21 cellular contexts compared by ENCODE assay signal in genomic region chr1:186429017-186429416, GRCh38. TPM values are rescaled to one million over a fixed set of nuclear protein-coding genes. Genes with fewer than 3 reads are reported as not detected.
DNase-seq lines count a peak whose midpoint lies in the region; FAIRE-seq and TF ChIP-seq lines count a peak whose summit lies in the region.
"Had no signal": no experiment of that assay in that cellular context is flagged by ENCODE, and none has a peak within 500 bp of the region (broad histone marks: within the 10 kb centered on the region; RNA-seq: fewer than 3 reads in every experiment).

No MANE protein-coding gene starts in this region.

- no peaks in the 10 kb centered on the region for H3K36me3 ChIP-seq in H1 (ENCODE audit: control insufficient read depth in 2 of 4, insufficient read depth in 4 of 4, low read length in 3 of 4)
- H3K36me3 ChIP-seq: BE2C had no signal

- H2BK20ac ChIP-seq in H1 (ENCODE audit: low read length) = no peak overlapping the region

- no peak overlapping the region for H2BK5ac ChIP-seq in H1 (ENCODE audit: low read depth, low read length)

- no peak overlapping the region for H2BK12ac ChIP-seq in H1 (ENCODE audit: low read depth, low read length)

- DNase-seq in D721Med (ENCODE audit: insufficient read length, low spot score) (no peak), HL-60 (ENCODE audit: low read depth in 1 of 2, low spot score in 1 of 2) (peak in 1 of 2 experiments; percentile 27), NB4 (ENCODE audit: low read depth) (peak; percentile 3), H1 (ENCODE audit: low read depth in 1 of 2, low spot score in 2 of 2) (no peak), cerebellar nuclear complex (lab: John Stamatoyannopoulos, UW) (no peak), caudate nucleus (lab: John Stamatoyannopoulos, UW) (no peak), hypothalamus (lab: John Stamatoyannopoulos, UW) (no peak)
- DNase-seq: BE2C; Caco-2; CD4-positive, CD25-positive, alpha-beta regulatory T cell; KG1; NCI-H1048; NCI-H1417 treated with DMSO at 0.1 percent for 48 hours; NCI-H187; NCI-H446; NCI-H526 treated with DMSO at 0.1 percent for 48 hours; SHP77 treated with DMSO at 0.1 percent for 48 hours had no signal

- CTCF ChIA-PET in H1 (lab: Charles Lee; ENCODE audit: partially characterized antibody) = no interaction called here

- no peak overlapping the region for H4K5ac ChIP-seq in H1 (ENCODE audit: insufficient read length, low read depth, low read length)

- H3K27me3 ChIP-seq in HL-60 (ENCODE audit: insufficient read depth, poor library complexity, severe bottlenecking) = no peaks in the 10 kb centered on the region
- H3K27me3 ChIP-seq in H1 (replicated peaks in 1 of 4; ENCODE audit: control insufficient read depth in 3 of 4, extremely low read depth in 1 of 4, insufficient read depth in 3 of 4, low read length in 3 of 4) = no peaks in the 10 kb centered on the region
- H3K27me3 ChIP-seq: BE2C had no signal

- H3K27ac ChIP-seq in HL-60 (replicated peaks) = peak overlapping the region; percentile 50; the same call in 1 of the 2 replicates
- H3K27ac ChIP-seq in H1 (ENCODE audit: low read depth, low read length) = no peak overlapping the region
- H3K27ac ChIP-seq in caudate nucleus (ENCODE audit: low read depth, low read length) = no peak overlapping the region
- H3K27ac ChIP-seq: RWPE1 had no signal

- no peak overlapping the region for H2AK5ac ChIP-seq in H1 (ENCODE audit: low read depth, low read length)

- H3K79me1 ChIP-seq in H1 (ENCODE audit: low read depth, low read length) = no peaks in the 10 kb centered on the region

- POLR2A ChIA-PET in H1 (lab: Charles Lee; ENCODE audit: partially characterized antibody) = interaction anchor here (0.6 kb wide), 2 partner anchors 71 to 326 kb away, joined by 3 to 4 read pairs; no protein-coding TSS in a partner anchor

- WGBS in H1 (ENCODE audit: extremely low coverage in 1 of 2, insufficient coverage in 1 of 2, insufficient read length in 1 of 2, insufficient replicate concordance in 2 of 2, low coverage in 1 of 2, low lambda C conversion rate in 2 of 2, missing lambda C conversion rate in 1 of 2), 2 experiments = 87% methylated on average over 3 of the region's 3 CpGs; no CpG with 5 or more reads in 1 of the 2 experiments

- no peak overlapping the region for H3K23ac ChIP-seq in H1 (ENCODE audit: insufficient read length)

- no peak overlapping the region for H3K4me2 ChIP-seq in H1 (ENCODE audit: insufficient read depth in 1 of 2, low read depth in 2 of 2, low read length in 2 of 2)
- H3K4me2 ChIP-seq: GM23338 had no signal

- H3K4ac ChIP-seq in H1 (replicated peaks; ENCODE audit: insufficient read length, low read depth, low read length) = no peak overlapping the region

- no peaks in the 10 kb centered on the region for H4K20me1 ChIP-seq in H1 (replicated peaks in 1 of 2; ENCODE audit: control insufficient read depth in 1 of 2, insufficient read depth in 2 of 2, low read length in 2 of 2)

- no peak for TF ChIP-seq EP300 in H1 (IDR thresholded peaks at IDR 0.05; ENCODE audit: borderline replicate concordance in 1 of 2, low read depth in 2 of 2, low read length in 2 of 2)

- no peaks in the 10 kb centered on the region for H3K9me3 ChIP-seq in H1 (ENCODE audit: insufficient read depth in 2 of 2, low read depth in 1 of 2, low read length in 1 of 2)
- H3K9me3 ChIP-seq: BE2C, Caco-2 had no signal

- H3K9ac ChIP-seq in H1 (replicated peaks in 1 of 4; ENCODE audit: extremely low read depth in 1 of 4, low read depth in 3 of 4, low read length in 3 of 4) = no peak overlapping the region; a peak in 1 of 7 replicates

- H4K8ac ChIP-seq in H1 (ENCODE audit: extremely low read depth, insufficient read depth, low read length) = no peak overlapping the region

- H3K4me3 ChIP-seq in HL-60 (replicated peaks; ENCODE audit: insufficient read depth, low read length) = no peak overlapping the region
- H3K4me3 ChIP-seq in NB4 (ENCODE audit: low read depth, low read length) = no peak overlapping the region
- H3K4me3 ChIP-seq in H1 (ENCODE audit: extremely low read depth in 1 of 4, insufficient read depth in 2 of 4, low read depth in 3 of 4, low read length in 4 of 4) = no peak overlapping the region
- H3K4me3 ChIP-seq: GM23338 had no signal

- no peak overlapping the region for H2BK120ac ChIP-seq in H1 (replicated peaks; ENCODE audit: low read depth, low read length)

- no peak overlapping the region for H4K91ac ChIP-seq in H1 (replicated peaks; ENCODE audit: insufficient read length, low read length)

- TF ChIP-seq CTCF in D721Med (IDR thresholded peaks at IDR 0.05; ENCODE audit: insufficient read depth, missing control alignments) (no peak), HL-60 (IDR thresholded peaks at IDR 0.05; ENCODE audit: insufficient read depth, low read length) (no peak), NB4 (IDR thresholded peaks at IDR 0.05; ENCODE audit: low read depth, low read length) (no peak), H1 (IDR thresholded peaks at IDR 0.05; ENCODE audit: control extremely low read depth in 1 of 3, insufficient read depth in 1 of 3, low read depth in 1 of 3, low read length in 3 of 3) (no peak)

- no peak overlapping the region for H2BK15ac ChIP-seq in H1 (ENCODE audit: low read length)

- H3K18ac ChIP-seq in H1 (ENCODE audit: extremely low read depth, low read length) = no peak overlapping the region

- peak; percentile 84 for FAIRE-seq in D721Med (lab: Jason Lieb, UNC)
- no peak for FAIRE-seq in H1 (lab: Jason Lieb, UNC)
- FAIRE-seq: GM12892 had no signal

- H3K79me2 ChIP-seq in H1 (ENCODE audit: control insufficient read depth in 1 of 2, insufficient read depth in 2 of 2, low read length in 2 of 2) = no peaks in the 10 kb centered on the region

- H3K14ac ChIP-seq in H1 (ENCODE audit: insufficient read length) = no peak overlapping the region

- no peaks in the 10 kb centered on the region; the same call in 1 of the 2 replicates for H3K23me2 ChIP-seq in H1 (ENCODE audit: low read depth, low read length)

- no peaks in the 10 kb centered on the region for H3K4me1 ChIP-seq in H1 (replicated peaks in 1 of 4; ENCODE audit: control insufficient read depth in 3 of 4, insufficient read depth in 4 of 4, low read length in 3 of 4)
- H3K4me1 ChIP-seq: Caco-2 had no signal

- TF ChIP-seq POLR2A in NB4 (IDR thresholded peaks at IDR 0.05; ENCODE audit: extremely low read depth, insufficient read length) = no peak
- TF ChIP-seq POLR2A in H1 (IDR thresholded peaks at IDR 0.05; ENCODE audit: control extremely low read depth in 1 of 2, low read depth in 2 of 2, low read length in 2 of 2) = no peak

- H3K56ac ChIP-seq in H1 (replicated peaks; ENCODE audit: insufficient read length, low read depth, low read length) = no peak overlapping the region

- H2AFZ ChIP-seq in H1 (ENCODE audit: low read length) = no peak overlapping the region
- H2AFZ ChIP-seq: GM23338 had no signal

- TF ChIP-seq RAD21 in H1 (IDR thresholded peaks at IDR 0.05 in 1 of 2, conservative IDR thresholded peaks at IDR 0.05 in 1 of 2; ENCODE audit: low read depth in 2 of 2, low read length in 2 of 2) = no peak

TF ChIP-seq in H1, 55 proteins besides CTCF, POLR2A, EP300 and RAD21:
- TF ChIP-seq SP4 (IDR thresholded peaks at IDR 0.05; ENCODE audit: low read length) (no peak), TAF7 (optimal IDR thresholded peaks at IDR 0.05; ENCODE audit: borderline replicate concordance, low read depth, low read length) (no peak), CEBPB (IDR thresholded peaks at IDR 0.05; ENCODE audit: low read depth, low read length) (peak; percentile 51; the same call in 1 of the 2 replicates)

RNA-seq across cellular contexts. Expression of gene PDC, which starts 31.9 kb away (rescaled TPM):
- not detected in 2 replicates for total RNA-seq in H1 (2021; fragmentation: NEBNext Ultra II Directional; extraction: Animal tissue kit (Norgen Biotek cat#: 25700))
- not detected in 2 replicates for polyA plus RNA-seq in H1 (2011; rRNA removed)
- polyA plus RNA-seq in H1 (2011; cell fraction: cytosol; rRNA removed) = not detected
- polyA plus RNA-seq in H1 (2011; cell fraction: nucleus; rRNA removed) = not detected
- polyA plus RNA-seq in H1 (2012, experiment 1 of 2) = not detected in 4 replicates
- not detected for polyA plus RNA-seq in H1 (2012, experiment 2 of 2)
- not detected for polyA plus RNA-seq in H1 (2013, experiment 1 of 2)
- not detected for polyA plus RNA-seq in H1 (2013, experiment 2 of 2)
- polyA minus RNA-seq in H1 (2011; rRNA and poly(A)+ RNA removed) = not detected in 2 replicates
- polyA minus RNA-seq in H1 (2011; cell fraction: cytosol; rRNA and poly(A)+ RNA removed) = not detected
- not detected for polyA minus RNA-seq in H1 (2011; cell fraction: nucleus; rRNA and poly(A)+ RNA removed)
- total RNA-seq: A673; Caco-2; CD4-positive, CD25-positive, alpha-beta regulatory T cell; GM23338 had no signal
- polyA plus RNA-seq: CD4-positive, CD25-positive, alpha-beta regulatory T cell; GM23338 had no signal

RNA-seq across cellular contexts. Expression of gene ODR4, which starts 53.4 kb away (rescaled TPM):
- total RNA-seq in H1 (2021; fragmentation: NEBNext Ultra II Directional; extraction: Animal tissue kit (Norgen Biotek cat#: 25700)) = 13.8 and 14.1 TPM in 2 replicates
- 2.1 and 4.1 TPM in 2 replicates for polyA plus RNA-seq in H1 (2011; rRNA removed)
- polyA plus RNA-seq in H1 (2011; cell fraction: cytosol; rRNA removed) = 4.7 TPM
- polyA plus RNA-seq in H1 (2011; cell fraction: nucleus; rRNA removed) = 3.3 TPM
- 4.6 to 10.1 TPM (median 6.9 TPM) in 4 replicates for polyA plus RNA-seq in H1 (2012, experiment 1 of 2)
- polyA plus RNA-seq in H1 (2012, experiment 2 of 2) = 0.51 TPM
- polyA plus RNA-seq in H1 (2013, experiment 1 of 2) = 16.7 TPM
- polyA plus RNA-seq in H1 (2013, experiment 2 of 2) = 16.1 TPM
- polyA minus RNA-seq in H1 (2011; rRNA and poly(A)+ RNA removed) = 5.0 and 7.5 TPM in 2 replicates
- 4.5 TPM for polyA minus RNA-seq in H1 (2011; cell fraction: cytosol; rRNA and poly(A)+ RNA removed)
- 15.8 TPM for polyA minus RNA-seq in H1 (2011; cell fraction: nucleus; rRNA and poly(A)+ RNA removed)

RNA-seq across cellular contexts. Expression of gene TPR, which starts 54.0 kb away (rescaled TPM):
- 102 and 104 TPM in 2 replicates for total RNA-seq in H1 (2021; fragmentation: NEBNext Ultra II Directional; extraction: Animal tissue kit (Norgen Biotek cat#: 25700))
- polyA plus RNA-seq in H1 (2011; rRNA removed) = 51.4 and 57.1 TPM in 2 replicates
- 51.5 TPM for polyA plus RNA-seq in H1 (2011; cell fraction: cytosol; rRNA removed)
- polyA plus RNA-seq in H1 (2011; cell fraction: nucleus; rRNA removed) = 186 TPM
- polyA plus RNA-seq in H1 (2012, experiment 1 of 2) = 59.9 to 75.0 TPM (median 73.5 TPM) in 4 replicates
- polyA plus RNA-seq in H1 (2012, experiment 2 of 2) = 2.5 TPM
- 58.7 TPM for polyA plus RNA-seq in H1 (2013, experiment 1 of 2)
- polyA plus RNA-seq in H1 (2013, experiment 2 of 2) = 54.6 TPM
- polyA minus RNA-seq in H1 (2011; rRNA and poly(A)+ RNA removed) = 155 TPM in 2 replicates
- polyA minus RNA-seq in H1 (2011; cell fraction: cytosol; rRNA and poly(A)+ RNA removed) = 59.2 TPM
- polyA minus RNA-seq in H1 (2011; cell fraction: nucleus; rRNA and poly(A)+ RNA removed) = 172 TPM
